In the genomic region with DNA sequence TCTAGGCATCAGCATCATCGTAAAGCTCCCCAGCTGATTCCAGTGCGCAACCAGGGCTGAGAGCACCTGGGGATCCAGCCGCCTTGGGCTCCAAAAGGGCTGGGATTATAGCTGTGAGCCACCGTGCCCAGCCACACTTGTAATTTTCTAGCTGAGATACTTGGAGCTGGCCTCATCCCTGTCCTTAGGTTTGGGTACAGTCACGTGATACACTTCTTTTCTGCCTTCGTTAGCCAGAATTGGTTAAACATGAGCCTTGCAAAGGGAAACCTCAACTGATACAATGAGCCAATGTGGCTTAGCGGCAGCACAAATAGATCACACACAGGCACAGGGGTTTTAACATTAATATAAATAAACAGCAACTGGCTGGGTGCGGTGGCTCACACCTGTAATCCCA, we compare ENCODE assay signal across 7 cellular contexts.
"Had no signal": no experiment of that assay in that cellular context is flagged by ENCODE, and none has a peak within 500 bp of the region (broad histone marks: within the 10 kb centered on the region; RNA-seq: fewer than 3 reads in every experiment).

No MANE protein-coding gene starts in this region.

- FAIRE-seq: H1, H54, HTR-8/SVneo had no signal

- H3K27ac Mint-ChIP-seq: GM23338, H9 had no signal

- H3K9me3 Mint-ChIP-seq: H9 had no signal

- ATAC-seq: GM23338 had no signal

- H3K4me3 Mint-ChIP-seq: GM23338, H9 had no signal

- DNase-seq: H9, HCEC 1CT, IMR-90 had no signal

- H3K4me2 ChIP-seq: GM23338 had no signal

- H3K4me3 ChIP-seq: GM23338 had no signal
